In the genomic region with DNA sequence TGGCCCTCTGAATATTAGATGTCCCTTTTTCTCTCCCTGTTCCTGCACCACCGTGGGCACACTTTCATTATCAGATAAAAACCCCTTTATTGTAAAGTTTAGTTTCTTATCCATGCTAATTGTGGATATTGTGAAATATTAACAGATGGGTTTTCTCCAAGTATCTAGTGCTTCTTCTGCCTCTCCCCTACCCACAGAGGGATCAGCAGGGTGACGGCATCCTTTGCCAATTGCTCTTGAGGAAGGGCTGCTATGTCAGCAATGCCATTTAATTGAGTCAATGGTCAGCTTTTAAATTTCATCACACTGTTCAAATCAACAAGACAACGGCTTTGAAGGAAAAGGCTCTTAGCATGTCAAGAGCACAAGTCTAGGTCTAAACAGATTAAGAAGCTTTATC, we compare ENCODE assay signal across 21 cellular contexts.
"Had no signal": no experiment of that assay in that cellular context is flagged by ENCODE, and none has a peak within 500 bp of the region (broad histone marks: within the 10 kb centered on the region; RNA-seq: fewer than 3 reads in every experiment).

No MANE protein-coding gene starts in this region.

- H3K27ac ChIP-seq: dorsolateral prefrontal cortex, gastrocnemius medialis, neutrophil, pancreas, right atrium auricular region, spleen, thoracic aorta had no signal

- H3K36me3 ChIP-seq: gastrocnemius medialis, neutrophil, pancreas, right atrium auricular region, spleen, thoracic aorta had no signal

- H3K4me3 ChIP-seq: dorsolateral prefrontal cortex, gastrocnemius medialis, pancreas, right atrium auricular region, spleen, thoracic aorta had no signal

- DNase-seq: cerebellar nuclear complex; dorsolateral prefrontal cortex; effector CD4-positive, alpha-beta T cell; foreskin fibroblast; gastrocnemius medialis; head of caudate nucleus; kidney; mammary epithelial cell; midbrain; pancreas; spleen; stimulated activated CD4-positive, alpha-beta T cell treated with anti-CD3 and anti-CD28 coated beads, Interleukin-4, amount 100 ng/mL, for 4 hours; stimulated activated naive CD8-positive, alpha-beta T cell treated with anti-CD3 and anti-CD28 coated beads, Interleukin-15, Interleukin-2, amounts not matched to agents 100 U/mL and 50 U/mL, for 24 hours; trophoblast cell had no signal

- H3K4me1 ChIP-seq: right atrium auricular region, spleen had no signal

- H3K9me3 ChIP-seq: gastrocnemius medialis, neutrophil, pancreas, right atrium auricular region, spleen, thoracic aorta had no signal

- H3K27me3 ChIP-seq: neutrophil, pancreas, right atrium auricular region had no signal

- ATAC-seq: gastrocnemius medialis; left lobe of liver; natural killer cell treated with Interleukin-12 subunit alpha and Interleukin-12 subunit beta and Interleukin-15 and Interleukin-18, amount 100 ng/mL, for 72 hours; sciatic nerve; stimulated activated memory B cell treated with anti-CD40 and anti-IgM and Interleukin-4, amounts not matched to agents 10 μg/mL and 1 μg/mL and 100 μg/mL, for 72 hours; stimulated activated naive CD8-positive, alpha-beta T cell treated with anti-CD3 and anti-CD28 coated beads, Interleukin-15, Interleukin-2, amounts not matched to agents 100 U/mL and 50 U/mL, for 24 hours had no signal
